8 cellular contexts compared by ENCODE assay signal in genomic region chr16:88855736-88856121, GRCh38. TPM values are rescaled to one million over a fixed set of nuclear protein-coding genes. Genes with fewer than 3 reads are reported as not detected.
DNase-seq lines count a peak whose midpoint lies in the region; ATAC-seq and TF ChIP-seq lines count a peak whose summit lies in the region.

No MANE protein-coding gene starts in this region.

- peak overlapping the region; percentile 65 for H3K9ac ChIP-seq in skeletal muscle satellite cell (ENCODE audit: low read depth, low read length)

- peak overlapping the region; percentile 4 for H3K27ac Mint-ChIP-seq in activated B cell treated with CpG ODN at 0.5 μM for 24 hours
- H3K27ac Mint-ChIP-seq in glutamatergic neuron (ENCODE audit: unreplicated experiment) = no peak overlapping the region

- H3K27me3 ChIP-seq in H7 (ENCODE audit: control insufficient read depth, insufficient read depth, low read length) (no peaks in the 10 kb centered on the region), skeletal muscle satellite cell (ENCODE audit: control insufficient read depth, insufficient read depth, low read length) (no peaks in the 10 kb centered on the region)

- no peaks in the 10 kb centered on the region for H3K27me3 Mint-ChIP-seq in activated B cell treated with CpG ODN at 0.5 μM for 24 hours
- H3K27me3 Mint-ChIP-seq in glutamatergic neuron (ENCODE audit: unreplicated experiment) = peaks cover 7% of the 10 kb centered on the region

- H3K4me2 ChIP-seq in skeletal muscle satellite cell (ENCODE audit: low read length) = peak overlapping the region; percentile 95

- intact Hi-C loops in activated B cell treated with CpG ODN at 0.5 μM for 24 hours (cut with micrococcal nuclease) (loop anchor here (2.0 to 5.0 kb wide), 3 partner anchors 53 to 203 kb away; partner anchors contain the start of genes CDT1 and CYBA), left colon (cut with DNase I, micrococcal nuclease) (no loop called here)

- H3K36me3 ChIP-seq in H7 (replicated peaks; ENCODE audit: control insufficient read depth, insufficient read depth, low read length) (peaks cover 11% of the 10 kb centered on the region; the same call in 1 of the 2 replicates), skeletal muscle satellite cell (ENCODE audit: insufficient read depth, low read length) (peaks cover 24% of the 10 kb centered on the region)

- peaks cover 39% of the 10 kb centered on the region for H3K4me1 Mint-ChIP-seq in activated B cell treated with CpG ODN at 0.5 μM for 24 hours
- H3K4me1 Mint-ChIP-seq in glutamatergic neuron (ENCODE audit: low read depth, unreplicated experiment) = peaks cover 6% of the 10 kb centered on the region

- H3K9me3 Mint-ChIP-seq in activated B cell treated with CpG ODN at 0.5 μM for 24 hours = no peaks in the 10 kb centered on the region
- H3K9me3 Mint-ChIP-seq in glutamatergic neuron (ENCODE audit: unreplicated experiment) = peaks cover 17% of the 10 kb centered on the region

- POLR2A ChIA-PET in activated B cell treated with CpG ODN at 0.5 μM for 24 hours (lab: Charles Lee) = interaction anchor here (1.5 to 3.2 kb wide), 2 partner anchors 45 to 362 kb away, joined by 3 to 39 read pairs; partner anchors contain the start of genes APRT and ZNF778

- peaks cover 36% of the 10 kb centered on the region for H3K36me3 Mint-ChIP-seq in activated B cell treated with CpG ODN at 0.5 μM for 24 hours (ENCODE audit: low read depth)
- peaks cover 8% of the 10 kb centered on the region for H3K36me3 Mint-ChIP-seq in glutamatergic neuron (ENCODE audit: unreplicated experiment)

- ATAC-seq in activated B cell treated with CpG ODN at 0.5 μM for 24 hours (ENCODE audit: low read depth) = no peak
- no peak for ATAC-seq in HG02623 (IDR thresholded peaks at IDR 0.05; ENCODE audit: unreplicated experiment)
- no peak for ATAC-seq in left colon
- no peak for ATAC-seq in GM21528 (IDR thresholded peaks at IDR 0.05; ENCODE audit: low FRiP score, unreplicated experiment)

- H3K4me3 Mint-ChIP-seq in activated B cell treated with CpG ODN at 0.5 μM for 24 hours (peak overlapping the region; percentile 75), glutamatergic neuron (ENCODE audit: unreplicated experiment) (peak overlapping the region; percentile 78)

- DNase-seq in H7 = no peak
- DNase-seq in activated B cell treated with CpG ODN at 0.5 μM for 24 hours = no peak
- no peak for DNase-seq in glutamatergic neuron
- no peak for DNase-seq in NCI-H69 (lab: John Stamatoyannopoulos, UW)
- DNase-seq in left colon = no peak

- TF ChIP-seq CTCF in activated B cell treated with CpG ODN at 0.5 μM for 24 hours (IDR thresholded peaks at IDR 0.05) (no peak), glutamatergic neuron (IDR thresholded peaks at IDR 0.05; ENCODE audit: partially characterized antibody, unreplicated experiment) (no peak)

- H3K4me3 ChIP-seq in H7 (ENCODE audit: insufficient read depth, low read depth, low read length) = peak overlapping the region; percentile 57
- peak overlapping the region; percentile 79 for H3K4me3 ChIP-seq in skeletal muscle satellite cell (ENCODE audit: low read length)

- no peaks in the 10 kb centered on the region for H3K9me3 ChIP-seq in skeletal muscle satellite cell (replicated peaks; ENCODE audit: low read length)

- peaks cover 26% of the 10 kb centered on the region for H3K4me1 ChIP-seq in skeletal muscle satellite cell (ENCODE audit: control insufficient read depth, insufficient read depth, low read length)

- CTCF ChIA-PET in activated B cell treated with CpG ODN at 0.5 μM for 24 hours (lab: Charles Lee) = no interaction called here

RNA-seq across cellular contexts. Expression of gene GALNS, which starts 1.0 kb away (rescaled TPM):
- total RNA-seq in H7 (2014; rRNA removed; shearing (Covaris generic)) = 6.7 and 17.1 TPM in 2 replicates
- total RNA-seq in activated B cell treated with CpG ODN at 0.5 μM for 24 hours (39.9 and 48.3 TPM in 2 replicates), glutamatergic neuron (ENCODE audit: unreplicated experiment) (31.7 TPM), left colon (10 to 100 TPM; 39.1 to 43.5 TPM)
- total RNA-seq in skeletal muscle satellite cell (2012; rRNA removed) = 17.0 and 24.0 TPM in 2 replicates

RNA-seq across cellular contexts. Expression of gene TRAPPC2L, which starts 1.2 kb away (rescaled TPM):
- total RNA-seq in H7 (2014; rRNA removed; shearing (Covaris generic)) = 56.2 and 56.6 TPM in 2 replicates
- total RNA-seq in activated B cell treated with CpG ODN at 0.5 μM for 24 hours = 38.7 and 54.8 TPM in 2 replicates
- 50.6 TPM for total RNA-seq in glutamatergic neuron (ENCODE audit: unreplicated experiment)
- 59.3 and 70.1 TPM in 2 replicates for total RNA-seq in skeletal muscle satellite cell (2012; rRNA removed)
- 10 to 100 TPM; 37.0 to 44.4 TPM for total RNA-seq in left colon

RNA-seq across cellular contexts. Expression of gene PABPN1L, which starts 10.7 kb away (rescaled TPM):
- not detected in 2 replicates for total RNA-seq in H7 (2014; rRNA removed; shearing (Covaris generic))
- 0.44 and 0.67 TPM in 2 replicates for total RNA-seq in activated B cell treated with CpG ODN at 0.5 μM for 24 hours
- 3.9 TPM for total RNA-seq in glutamatergic neuron (ENCODE audit: unreplicated experiment)
- not detected in 2 replicates for total RNA-seq in skeletal muscle satellite cell (2012; rRNA removed)
- not detected for total RNA-seq in left colon

RNA-seq across cellular contexts. Expression of gene APRT, which starts 44.0 kb away (rescaled TPM):
- 526 and 633 TPM in 2 replicates for total RNA-seq in H7 (2014; rRNA removed; shearing (Covaris generic))
- total RNA-seq in activated B cell treated with CpG ODN at 0.5 μM for 24 hours = 198 and 209 TPM in 2 replicates
- total RNA-seq in glutamatergic neuron (ENCODE audit: unreplicated experiment) = 54.4 TPM
- total RNA-seq in skeletal muscle satellite cell (2012; rRNA removed) = 87.8 and 97.6 TPM in 2 replicates
- total RNA-seq in left colon = 100 to 1,000 TPM; 112 to 199 TPM

RNA-seq across cellular contexts. Expression of gene CDT1, which starts 52.1 kb away (rescaled TPM):
- 120 and 176 TPM in 2 replicates for total RNA-seq in H7 (2014; rRNA removed; shearing (Covaris generic))
- total RNA-seq in activated B cell treated with CpG ODN at 0.5 μM for 24 hours (4.3 and 5.5 TPM in 2 replicates), glutamatergic neuron (ENCODE audit: unreplicated experiment) (5.6 TPM), left colon (10 to 100 TPM in 1 of 2 donors, 1 to 10 TPM in 1; 6.8 to 14.8 TPM)
- total RNA-seq in skeletal muscle satellite cell (2012; rRNA removed) = 12.4 and 16.8 TPM in 2 replicates
